Comparison of ENCODE assay signal across 8 cellular contexts in the genomic region with DNA sequence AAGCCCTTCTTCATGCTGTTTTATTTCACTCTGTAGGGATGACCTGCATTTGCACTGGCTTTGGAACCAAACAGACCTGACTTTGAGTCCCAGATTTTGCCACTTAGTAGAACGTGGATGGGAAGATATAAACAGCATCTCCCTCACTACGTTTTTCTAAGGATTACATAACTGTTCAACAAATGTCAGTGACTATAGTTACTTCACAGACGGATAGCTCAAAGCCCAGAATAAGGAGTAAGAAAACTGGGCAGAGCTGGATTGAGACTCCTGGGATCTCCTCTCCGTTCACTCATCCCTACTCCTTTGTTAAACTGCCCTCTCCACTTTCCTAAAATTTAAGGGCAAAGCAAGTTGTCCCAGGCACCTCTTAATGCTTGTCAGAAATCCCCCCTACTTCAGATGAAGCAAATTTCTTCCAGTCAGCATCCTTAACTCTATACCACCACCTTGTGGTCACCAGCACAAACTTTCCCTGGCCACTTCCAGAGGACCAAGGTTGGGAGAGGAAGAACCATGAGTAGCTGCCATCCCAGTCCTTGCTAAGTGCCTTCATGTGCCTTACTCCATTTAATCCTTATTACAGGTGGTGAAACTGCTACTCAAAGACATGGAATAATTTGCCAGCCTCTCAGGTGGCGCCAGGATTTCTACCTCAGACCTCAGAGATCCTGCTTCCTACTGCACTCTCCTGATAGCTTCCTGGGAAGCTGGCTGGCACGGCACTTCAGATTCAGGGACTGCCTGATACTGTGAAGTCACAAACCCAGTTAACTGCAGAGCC. TPM values are rescaled to one million over a fixed set of nuclear protein-coding genes. Genes with fewer than 3 reads are reported as not detected.
DNase-seq lines count a peak whose midpoint lies in the region; ATAC-seq and TF ChIP-seq lines count a peak whose summit lies in the region.

No MANE protein-coding gene starts in this region.

- intact Hi-C loops in right cardiac atrium (cut with DNase I) = loop anchor here (2.0 to 5.0 kb wide), 3 partner anchors 36 to 51 kb away; a partner anchor contains a TSS

- peak; percentile 71 for ATAC-seq in right cardiac atrium

- TF ChIP-seq CTCF in astrocyte of the spinal cord (IDR thresholded peaks at IDR 0.05; ENCODE audit: low read depth, low read length) = peak; percentile 84

- no peaks in the 10 kb centered on the region for H3K4me1 ChIP-seq in HAP-1
- H3K4me1 ChIP-seq in right cardiac atrium (ENCODE audit: control insufficient read depth, insufficient read depth, low read length) = no peaks in the 10 kb centered on the region

- no peaks in the 10 kb centered on the region for H3K9me3 ChIP-seq in HAP-1
- no peaks in the 10 kb centered on the region for H3K9me3 ChIP-seq in right cardiac atrium (ENCODE audit: control insufficient read depth, low read length)

- DNase-seq in DMS 273 (lab: John Stamatoyannopoulos, UW; ENCODE audit: unreplicated experiment) (peak; percentile 89), HAP-1 (ENCODE audit: low spot score in 2 of 2) (peak; percentile 53 to 73), NCI-H526 treated with DMSO at 0.1 percent for 48 hours (lab: John Stamatoyannopoulos, UW) (peak; percentile 24), astrocyte of the spinal cord (ENCODE audit: low read depth, low spot score) (peak; percentile 69), right cardiac atrium (no peak), renal cortical epithelial cell (ENCODE audit: low read depth) (peak; percentile 69), OCI-M2 (lab: John Stamatoyannopoulos, UW; ENCODE audit: unreplicated experiment) (no peak)
- no peak for DNase-seq in activated CD4-positive, CD25-positive, alpha-beta regulatory T cell (lab: John Stamatoyannopoulos, UW)

- H3K4me3 ChIP-seq in HAP-1 (no peak overlapping the region), astrocyte of the spinal cord (ENCODE audit: low read depth, low read length) (no peak overlapping the region), right cardiac atrium (ENCODE audit: low read length) (no peak overlapping the region)

- in situ Hi-C loops in HAP-1 (cut with MboI; ENCODE audit: low sequenced_read_pairs) (loop anchor here (5.0 to 25.0 kb wide), 2 partner anchors 51 to 316 kb away; a partner anchor contains a TSS), astrocyte of the spinal cord (cut with HindIII; ENCODE audit: low sequenced_read_pairs) (no loop called here)

- no peaks in the 10 kb centered on the region for H3K27me3 ChIP-seq in HAP-1 (ENCODE audit: low read depth)
- H3K27me3 ChIP-seq in right cardiac atrium (ENCODE audit: control insufficient read depth, insufficient read depth) = no peaks in the 10 kb centered on the region

- H3K36me3 ChIP-seq in HAP-1 (replicated peaks) = peaks cover 16% of the 10 kb centered on the region

- no peak overlapping the region for H3K27ac ChIP-seq in right cardiac atrium (ENCODE audit: low read length)

- WGBS in right cardiac atrium = 24% methylated on average over 6 of the region's 6 CpGs

RNA-seq across cellular contexts. Expression of a gene that starts 38.4 kb away (rescaled TPM):
- total RNA-seq in right cardiac atrium (10 to 100 TPM in 3 of 4 donors, 1 to 10 TPM in 1; 8.4 to 66.5 (median 22.1) TPM), renal cortical epithelial cell (1.2 and 12.3 TPM in 2 replicates)
- polyA plus RNA-seq in right cardiac atrium = 123 TPM

RNA-seq across cellular contexts. Expression of a gene that starts 39.4 kb away (rescaled TPM):
- 100 to 1,000 TPM in 1 of 4 donors, 10 to 100 TPM in 3; 77.6 to 114 (median 78.6) TPM for total RNA-seq in right cardiac atrium
- polyA plus RNA-seq in right cardiac atrium = 35.2 TPM
- total RNA-seq in renal cortical epithelial cell = 135 and 213 TPM in 2 replicates

Comparison
In these comparisons a context has a peak if more than half of its experiments do, and no peak if none do; other contexts are left out.
1. DNase-seq: peak in DMS 273 (single experiment), HAP-1 (2 of 2), NCI-H526 treated with DMSO at 0.1 percent for 48 hours (single experiment), astrocyte of the spinal cord (single experiment) and renal cortical epithelial cell (single experiment); none in right cardiac atrium (0 of 3), OCI-M2 (single experiment) and activated CD4-positive, CD25-positive, alpha-beta regulatory T cell (0 of 4).